ENCODE assay signal across 8 cellular contexts in genomic region chr3:57910988-57911387, GRCh38.
DNase-seq lines count a peak whose midpoint lies in the region; ATAC-seq and TF ChIP-seq lines count a peak whose summit lies in the region.

No MANE protein-coding gene starts in this region.

- DNase-seq in NCI-H2171 treated with DMSO at 0.1 percent for 48 hours (lab: John Stamatoyannopoulos, UW) (peak; percentile 4), NCI-H2171 (lab: John Stamatoyannopoulos, UW) (no peak), NAMALWA (ENCODE audit: low spot score) (peak; percentile 31), cardiac fibroblast (ENCODE audit: low read depth in 2 of 2) (peak in 1 of 2 donors; percentile 45), psoas muscle (no peak), hepatic stellate cell (ENCODE audit: low spot score) (no peak), GM20000 (ENCODE audit: low spot score) (no peak)

- H3K4me3 ChIP-seq in cardiac fibroblast (replicated peaks in 1 of 2; ENCODE audit: low read depth in 2 of 2, low read length in 2 of 2) (no peak overlapping the region), psoas muscle (no peak overlapping the region)

- intact Hi-C loops in psoas muscle (cut with DNase I): no loop called here

- H3K27ac ChIP-seq in psoas muscle: no peak overlapping the region

- 61 to 77% (median 69%) methylated on average over 2 of the region's 2 CpGs for WGBS in psoas muscle, 3 donors

- H3K4me1 ChIP-seq in psoas muscle: no peaks in the 10 kb centered on the region

- H3K9me3 ChIP-seq in psoas muscle: no peaks in the 10 kb centered on the region

- peak; percentile 42 for TF ChIP-seq CTCF in cardiac fibroblast (IDR thresholded peaks at IDR 0.05; ENCODE audit: low read depth, low read length)
- TF ChIP-seq CTCF in psoas muscle (IDR thresholded peaks at IDR 0.05): peak; percentile 26
- no peak for TF ChIP-seq CTCF in GM20000 (IDR thresholded peaks at IDR 0.05; ENCODE audit: extremely low read depth, missing control alignments)

- no peak for ATAC-seq in psoas muscle
- ATAC-seq in HG03442 (IDR thresholded peaks at IDR 0.05; ENCODE audit: unreplicated experiment): no peak

- peaks cover 7 to 87% of the 10 kb centered on the region in 2 donors for H3K36me3 ChIP-seq in psoas muscle (ENCODE audit: insufficient read depth in 1 of 2, low read depth in 1 of 2)

- H3K27me3 ChIP-seq in psoas muscle (ENCODE audit: insufficient read depth in 3 of 3, low read length in 2 of 3): no peaks in the 10 kb centered on the region

Comparison
In these comparisons a context has a peak if more than half of its experiments do, and no peak if none do; other contexts are left out.
1. DNase-seq: peak in NCI-H2171 treated with DMSO at 0.1 percent for 48 hours (single experiment) and NAMALWA (single experiment); none in NCI-H2171 (single experiment), psoas muscle (0 of 2), hepatic stellate cell (single experiment) and GM20000 (single experiment).